8 cellular contexts compared by ENCODE assay signal in genomic region chr2:240989451-240990265, GRCh38. TPM values are rescaled to one million over a fixed set of nuclear protein-coding genes. Genes with fewer than 3 reads are reported as not detected.
DNase-seq lines count a peak whose midpoint lies in the region; ATAC-seq, FAIRE-seq and TF ChIP-seq lines count a peak whose summit lies in the region.

No MANE protein-coding gene starts in this region.

- peaks cover 2% of the 10 kb centered on the region for H3K4me1 Mint-ChIP-seq in astrocyte (ENCODE audit: low read depth, unreplicated experiment)

- no peak overlapping the region for H3K4me2 ChIP-seq in astrocyte (ENCODE audit: low read length)

- no peak for FAIRE-seq in astrocyte (lab: Jason Lieb, UNC)

- peak; percentile 37 for DNase-seq in CD1c-positive myeloid dendritic cell (ENCODE audit: extremely low spot score)
- DNase-seq in Kasumi-1 (lab: John Stamatoyannopoulos, UW): peak; percentile 66 to 68
- DNase-seq in astrocyte (ENCODE audit: low read depth): no peak
- DNase-seq in lung microvascular endothelial cell (ENCODE audit: low read depth in 2 of 2): peak; percentile 65 to 74
- DNase-seq in epidermal melanocyte (ENCODE audit: insufficient read length, low spot score): no peak
- no peak for DNase-seq in activated CD4-positive, alpha-beta T cell treated with anti-CD3 and anti-CD28 coated beads, Interleukin-2, amount 50 U/mL, for 1 hour
- no peak for DNase-seq in stimulated activated CD4-positive, alpha-beta T cell treated with anti-CD3 and anti-CD28 coated beads, Interleukin-15, amount 100 ng/mL, for 24 hours

- H3K27ac ChIP-seq in astrocyte (ENCODE audit: low read depth, low read length): no peak overlapping the region

- no peaks in the 10 kb centered on the region for H4K20me1 ChIP-seq in astrocyte (ENCODE audit: insufficient read depth, low read length)

- peaks cover 21% of the 10 kb centered on the region for H3K27me3 Mint-ChIP-seq in astrocyte (ENCODE audit: low read depth, unreplicated experiment)

- no peaks in the 10 kb centered on the region for H3K36me3 ChIP-seq in astrocyte (ENCODE audit: insufficient read depth, low read length)

- H3K27ac Mint-ChIP-seq in astrocyte (ENCODE audit: unreplicated experiment): no peak overlapping the region

- TF ChIP-seq CTCF in astrocyte (IDR thresholded peaks at IDR 0.05; ENCODE audit: insufficient read depth, low read depth, low read length): peak; percentile 13

- H3K36me3 Mint-ChIP-seq in astrocyte (ENCODE audit: low read depth, unreplicated experiment): no peaks in the 10 kb centered on the region

- H3K4me3 ChIP-seq in astrocyte (ENCODE audit: insufficient read depth, low read depth, low read length): no peak overlapping the region

- no peak for ATAC-seq in HG02981 (IDR thresholded peaks at IDR 0.05; ENCODE audit: unreplicated experiment)

- no peaks in the 10 kb centered on the region for H3K79me2 ChIP-seq in astrocyte (ENCODE audit: insufficient read depth, low read length)

- no peak overlapping the region for H3K9ac ChIP-seq in astrocyte (ENCODE audit: low read length)

- no peak overlapping the region for H2AFZ ChIP-seq in astrocyte (ENCODE audit: low read depth, low read length)

- no peak overlapping the region for H3K4me3 Mint-ChIP-seq in astrocyte (ENCODE audit: unreplicated experiment)

- H3K4me1 ChIP-seq in astrocyte (ENCODE audit: insufficient read depth, low read length): peaks cover 8% of the 10 kb centered on the region

- H3K9me3 ChIP-seq in astrocyte (ENCODE audit: insufficient read depth, low read depth, low read length): peaks cover 14% of the 10 kb centered on the region

- H3K27me3 ChIP-seq in astrocyte (ENCODE audit: insufficient read depth, low read length): no peaks in the 10 kb centered on the region

- no peaks in the 10 kb centered on the region for H3K9me3 Mint-ChIP-seq in astrocyte (ENCODE audit: unreplicated experiment)

RNA-seq across cellular contexts. Expression of gene SNED1, which starts 8.8 kb away (rescaled TPM):
- 0.23 and 0.48 TPM in 2 replicates for total RNA-seq in astrocyte
- 8.3 and 17.9 TPM in 2 replicates for total RNA-seq in lung microvascular endothelial cell

Comparison
In these comparisons a context has a peak if more than half of its experiments do, and no peak if none do; other contexts are left out.
1. DNase-seq: peak in CD1c-positive myeloid dendritic cell (single experiment), Kasumi-1 (2 of 2) and lung microvascular endothelial cell (2 of 2); none in astrocyte (single experiment), epidermal melanocyte (single experiment), activated CD4-positive, alpha-beta T cell treated with anti-CD3 and anti-CD28 coated beads, Interleukin-2, amount 50 U/mL, for 1 hour (single experiment) and stimulated activated CD4-positive, alpha-beta T cell treated with anti-CD3 and anti-CD28 coated beads, Interleukin-15, amount 100 ng/mL, for 24 hours (single experiment).